In the genomic region with DNA sequence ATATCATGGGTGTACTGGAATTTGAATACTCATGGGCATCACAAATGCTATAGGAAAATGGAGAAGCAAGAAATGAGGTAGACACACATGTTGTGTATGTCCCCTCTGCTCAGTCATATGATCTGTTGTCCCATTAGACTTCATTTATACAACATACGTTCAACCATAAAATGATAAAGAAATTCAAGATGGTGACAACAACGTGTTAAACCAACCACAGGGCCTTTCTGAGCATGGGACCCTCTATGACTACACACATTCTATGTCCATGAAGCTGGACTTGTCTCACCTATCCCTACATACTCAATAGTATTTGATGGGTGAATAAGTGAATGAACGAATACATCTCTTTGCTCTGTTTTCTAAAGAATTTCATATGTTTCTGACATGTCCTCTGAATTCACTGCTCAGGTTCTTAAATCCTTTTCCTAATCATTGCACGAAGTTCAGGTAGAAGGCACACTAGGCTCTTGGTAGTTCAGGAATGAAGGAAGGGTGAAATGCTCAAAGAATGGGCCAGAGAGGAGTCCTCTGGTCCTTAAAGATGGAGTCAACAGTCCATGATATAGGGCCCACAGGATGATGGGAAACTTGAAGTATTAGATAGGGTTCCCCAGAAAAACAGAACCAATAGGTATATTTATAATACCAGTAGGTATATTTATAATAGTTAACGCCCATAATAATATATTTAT, we compare ENCODE assay signal across 26 cellular contexts.
A peak's percentile ranks its signal among the peaks of the same experiment; 100 is the strongest.
DNase-seq lines count a peak whose midpoint lies in the region; ATAC-seq lines count a peak whose summit lies in the region.
"Had no signal": no experiment of that assay in that cellular context is flagged by ENCODE, and none has a peak within 500 bp of the region (broad histone marks: within the 10 kb centered on the region; RNA-seq: fewer than 3 reads in every experiment).

No MANE protein-coding gene starts in this region.

- DNase-seq in SJSA1 (ENCODE audit: low read depth in 1 of 2, low spot score in 2 of 2) = peak; percentile 55 to 65
- DNase-seq: 8988T; ACHN; AML-193; BE2C; C1 segment of cervical spinal cord; Caco-2; Calu3; CD4-positive, alpha-beta memory T cell; CD4-positive, alpha-beta T cell; CD4-positive, CD25-positive, alpha-beta regulatory T cell; CD8-positive, alpha-beta memory T cell; CD8-positive, alpha-beta T cell; DMS 273 treated with DMSO at 0.1 percent for 48 hours; DMS153; DMS53; DMS79; DMS79 treated with DMSO at 0.1 percent for 48 hours; DND-41; EL had no signal

- H3K36me3 ChIP-seq in SJSA1 = no peaks in the 10 kb centered on the region
- H3K36me3 ChIP-seq: BE2C; BLaER1; BLaER1 treated with 17β-estradiol and CSF1 and Interleukin-3, amounts not matched to agents 10 nM and 100 nM had no signal

- no peak overlapping the region for H3K27ac ChIP-seq in SJSA1
- H3K27ac ChIP-seq: 22Rv1; A549; BLaER1; BLaER1 treated with 17β-estradiol and CSF1 and Interleukin-3, amounts not matched to agents 10 nM and 100 nM; C4-2B had no signal

- ATAC-seq in GM21423 (IDR thresholded peaks at IDR 0.05; ENCODE audit: unreplicated experiment) = no peak
- ATAC-seq: A549; CD8-positive, alpha-beta T cell had no signal

- no peak overlapping the region for H3K4me3 ChIP-seq in SJSA1
- H3K4me3 ChIP-seq: A549; BLaER1; BLaER1 treated with 17β-estradiol and CSF1 and Interleukin-3, amounts not matched to agents 10 nM and 100 nM had no signal

- peaks cover 6% of the 10 kb centered on the region; the same call in 1 of the 2 replicates for H3K9me3 ChIP-seq in SJSA1 (replicated peaks)
- H3K9me3 ChIP-seq: A549; BE2C; BLaER1; BLaER1 treated with 17β-estradiol and CSF1 and Interleukin-3, amounts not matched to agents 10 nM and 100 nM; Caco-2 had no signal

- H3K4me1 ChIP-seq in SJSA1 (replicated peaks) = peaks cover 22% of the 10 kb centered on the region
- H3K4me1 ChIP-seq: BE2C had no signal

- H3K27me3 ChIP-seq in SJSA1 (replicated peaks) = 0 out of 2 replicates have a peak, but pooled peaks cover 3% of the 10 kb centered on the region
- H3K27me3 ChIP-seq: BE2C; BLaER1; BLaER1 treated with 17β-estradiol and CSF1 and Interleukin-3, amounts not matched to agents 10 nM and 100 nM had no signal
